In genomic region chr7:148609045-148609725, GRCh38 we compare ENCODE assay signal across 1 cellular context.
TF ChIP-seq lines count a peak whose summit lies in the region.

No MANE protein-coding gene starts in this region.

TF ChIP-seq in SK-N-SH, 30 proteins besides CTCF, POLR2A, EP300 and RAD21 (continued from another document):
- TF ChIP-seq MAX (IDR thresholded peaks at IDR 0.05; ENCODE audit: low read depth) = 0 out of 2 replicates have a peak, but pooled peaks have one; percentile 46
- TF ChIP-seq GATA2 (CRISPR knock-in tag; IDR thresholded peaks at IDR 0.05) = no peak
